1 cellular context compared by ENCODE assay signal in genomic region chr3:125317761-125318496, GRCh38.
TF ChIP-seq lines count a peak whose summit lies in the region.

No MANE protein-coding gene starts in this region.

TF ChIP-seq in GM23338, 12 proteins besides CTCF, POLR2A, EP300 and RAD21 (continued from another document):
- TF ChIP-seq ETS1 (IDR thresholded peaks at IDR 0.05) (no peak), POLR2AphosphoS5 (IDR thresholded peaks at IDR 0.05; ENCODE audit: low read depth) (no peak), EZH2phosphoT487 (IDR thresholded peaks at IDR 0.05; ENCODE audit: unreplicated experiment) (no peak), JUNB (IDR thresholded peaks at IDR 0.05; ENCODE audit: unreplicated experiment) (no peak), ZNF114 (CRISPR knock-in tag; IDR thresholded peaks at IDR 0.05) (no peak), ZNF462 (CRISPR knock-in tag; IDR thresholded peaks at IDR 0.05) (no peak), CREB1 (CRISPR knock-in tag; IDR thresholded peaks at IDR 0.05; ENCODE audit: low read depth) (no peak), STAT1 (IDR thresholded peaks at IDR 0.05; ENCODE audit: unreplicated experiment) (no peak)
